Comparison of ENCODE assay signal across 11 cellular contexts in genomic region chr17:35195062-35195461, GRCh38. TPM values are rescaled to one million over a fixed set of nuclear protein-coding genes. Genes with fewer than 3 reads are reported as not detected.
"Had no signal": no experiment of that assay in that cellular context is flagged by ENCODE, and none has a peak within 500 bp of the region (broad histone marks: within the 10 kb centered on the region; RNA-seq: fewer than 3 reads in every experiment).

No MANE protein-coding gene starts in this region.

RNA-seq across cellular contexts. Expression of gene SLC35G3, which starts 0.9 kb away (rescaled TPM):
- total RNA-seq: OCI-LY7, PC-3, PC-9, Peyer's patch, Right ventricle myocardium inferior, Right ventricle myocardium superior, RPMI7951, SJCRH30, SJSA1, SK-MEL-5 had no signal
- polyA plus RNA-seq: SK-N-SH had no signal

RNA-seq across cellular contexts. Expression of gene UNC45B, which starts 47.4 kb away (rescaled TPM):
- total RNA-seq: OCI-LY7, PC-3, PC-9, Peyer's patch, RPMI7951, SJSA1, SK-MEL-5 had no signal
- polyA plus RNA-seq: SK-N-SH had no signal
